In the genomic region with DNA sequence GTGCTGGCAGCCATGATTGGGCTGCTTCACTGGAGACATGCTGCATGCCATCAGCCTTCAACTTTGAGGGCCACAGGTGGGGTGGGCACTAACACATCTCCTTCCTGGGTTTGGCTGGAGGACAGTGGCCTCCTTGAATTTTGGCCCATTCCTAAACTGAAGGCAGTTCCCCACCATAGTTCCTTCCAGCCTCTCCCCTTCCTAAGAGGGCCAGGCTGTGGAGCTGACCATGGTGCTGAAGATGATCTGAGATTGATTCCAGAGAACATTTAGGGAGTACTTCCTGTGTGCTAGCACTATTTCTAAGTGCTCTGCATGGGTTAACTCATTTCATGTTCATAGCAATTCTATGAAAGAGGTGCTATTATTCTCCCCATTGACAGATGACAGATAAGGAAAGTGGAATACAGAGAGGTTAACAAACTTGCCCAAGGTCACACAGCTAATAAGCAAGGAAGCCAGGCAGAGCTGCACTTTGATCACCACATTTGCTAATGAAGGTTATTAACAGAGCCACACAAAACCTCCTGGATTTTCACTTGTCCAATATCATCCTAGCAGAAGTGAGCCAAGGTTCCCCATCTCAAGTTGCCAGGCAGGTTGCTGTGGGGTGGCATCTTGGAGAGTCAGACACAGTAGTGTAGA, we compare ENCODE assay signal across 2 cellular contexts.
TF ChIP-seq lines count a peak whose summit lies in the region.

No MANE protein-coding gene starts in this region.

TF ChIP-seq in GM12878, 131 proteins besides CTCF, POLR2A, EP300 and RAD21 (continued from another document):
- TF ChIP-seq, protein P1, sequence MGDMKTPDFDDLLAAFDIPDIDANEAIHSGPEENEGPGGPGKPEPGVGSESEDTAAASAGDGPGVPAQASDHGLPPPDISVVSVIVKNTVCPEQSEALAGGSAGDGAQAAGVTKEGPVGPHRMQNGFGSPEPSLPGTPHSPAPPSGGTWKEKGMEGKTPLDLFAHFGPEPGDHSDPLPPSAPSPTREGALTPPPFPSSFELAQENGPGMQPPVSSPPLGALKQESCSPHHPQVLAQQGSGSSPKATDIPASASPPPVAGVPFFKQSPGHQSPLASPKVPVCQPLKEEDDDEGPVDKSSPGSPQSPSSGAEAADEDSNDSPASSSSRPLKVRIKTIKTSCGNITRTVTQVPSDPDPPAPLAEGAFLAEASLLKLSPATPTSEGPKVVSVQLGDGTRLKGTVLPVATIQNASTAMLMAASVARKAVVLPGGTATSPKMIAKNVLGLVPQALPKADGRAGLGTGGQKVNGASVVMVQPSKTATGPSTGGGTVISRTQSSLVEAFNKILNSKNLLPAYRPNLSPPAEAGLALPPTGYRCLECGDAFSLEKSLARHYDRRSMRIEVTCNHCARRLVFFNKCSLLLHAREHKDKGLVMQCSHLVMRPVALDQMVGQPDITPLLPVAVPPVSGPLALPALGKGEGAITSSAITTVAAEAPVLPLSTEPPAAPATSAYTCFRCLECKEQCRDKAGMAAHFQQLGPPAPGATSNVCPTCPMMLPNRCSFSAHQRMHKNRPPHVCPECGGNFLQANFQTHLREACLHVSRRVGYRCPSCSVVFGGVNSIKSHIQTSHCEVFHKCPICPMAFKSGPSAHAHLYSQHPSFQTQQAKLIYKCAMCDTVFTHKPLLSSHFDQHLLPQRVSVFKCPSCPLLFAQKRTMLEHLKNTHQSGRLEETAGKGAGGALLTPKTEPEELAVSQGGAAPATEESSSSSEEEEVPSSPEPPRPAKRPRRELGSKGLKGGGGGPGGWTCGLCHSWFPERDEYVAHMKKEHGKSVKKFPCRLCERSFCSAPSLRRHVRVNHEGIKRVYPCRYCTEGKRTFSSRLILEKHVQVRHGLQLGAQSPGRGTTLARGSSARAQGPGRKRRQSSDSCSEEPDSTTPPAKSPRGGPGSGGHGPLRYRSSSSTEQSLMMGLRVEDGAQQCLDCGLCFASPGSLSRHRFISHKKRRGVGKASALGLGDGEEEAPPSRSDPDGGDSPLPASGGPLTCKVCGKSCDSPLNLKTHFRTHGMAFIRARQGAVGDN (IDR thresholded peaks at IDR 0.05): no peak
- TF ChIP-seq NBN (IDR thresholded peaks at IDR 0.05) (no peak), CREB1 (IDR thresholded peaks at IDR 0.05; ENCODE audit: low read depth) (no peak), ZSCAN29 (IDR thresholded peaks at IDR 0.05) (no peak)
- TF ChIP-seq, protein P2, sequence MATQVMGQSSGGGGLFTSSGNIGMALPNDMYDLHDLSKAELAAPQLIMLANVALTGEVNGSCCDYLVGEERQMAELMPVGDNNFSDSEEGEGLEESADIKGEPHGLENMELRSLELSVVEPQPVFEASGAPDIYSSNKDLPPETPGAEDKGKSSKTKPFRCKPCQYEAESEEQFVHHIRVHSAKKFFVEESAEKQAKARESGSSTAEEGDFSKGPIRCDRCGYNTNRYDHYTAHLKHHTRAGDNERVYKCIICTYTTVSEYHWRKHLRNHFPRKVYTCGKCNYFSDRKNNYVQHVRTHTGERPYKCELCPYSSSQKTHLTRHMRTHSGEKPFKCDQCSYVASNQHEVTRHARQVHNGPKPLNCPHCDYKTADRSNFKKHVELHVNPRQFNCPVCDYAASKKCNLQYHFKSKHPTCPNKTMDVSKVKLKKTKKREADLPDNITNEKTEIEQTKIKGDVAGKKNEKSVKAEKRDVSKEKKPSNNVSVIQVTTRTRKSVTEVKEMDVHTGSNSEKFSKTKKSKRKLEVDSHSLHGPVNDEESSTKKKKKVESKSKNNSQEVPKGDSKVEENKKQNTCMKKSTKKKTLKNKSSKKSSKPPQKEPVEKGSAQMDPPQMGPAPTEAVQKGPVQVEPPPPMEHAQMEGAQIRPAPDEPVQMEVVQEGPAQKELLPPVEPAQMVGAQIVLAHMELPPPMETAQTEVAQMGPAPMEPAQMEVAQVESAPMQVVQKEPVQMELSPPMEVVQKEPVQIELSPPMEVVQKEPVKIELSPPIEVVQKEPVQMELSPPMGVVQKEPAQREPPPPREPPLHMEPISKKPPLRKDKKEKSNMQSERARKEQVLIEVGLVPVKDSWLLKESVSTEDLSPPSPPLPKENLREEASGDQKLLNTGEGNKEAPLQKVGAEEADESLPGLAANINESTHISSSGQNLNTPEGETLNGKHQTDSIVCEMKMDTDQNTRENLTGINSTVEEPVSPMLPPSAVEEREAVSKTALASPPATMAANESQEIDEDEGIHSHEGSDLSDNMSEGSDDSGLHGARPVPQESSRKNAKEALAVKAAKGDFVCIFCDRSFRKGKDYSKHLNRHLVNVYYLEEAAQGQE (IDR thresholded peaks at IDR 0.05; ENCODE audit: low read depth, low read length): peak; percentile 90

TF ChIP-seq in liver, 16 proteins besides CTCF, POLR2A, EP300 and RAD21 (continued from another document):
- TF ChIP-seq, protein P2 (IDR thresholded peaks at IDR 0.05): peak; percentile 99
- TF ChIP-seq TAF1 (conservative IDR thresholded peaks at IDR 0.05): no peak
